Comparison of ENCODE assay signal across 11 cellular contexts in the genomic region with DNA sequence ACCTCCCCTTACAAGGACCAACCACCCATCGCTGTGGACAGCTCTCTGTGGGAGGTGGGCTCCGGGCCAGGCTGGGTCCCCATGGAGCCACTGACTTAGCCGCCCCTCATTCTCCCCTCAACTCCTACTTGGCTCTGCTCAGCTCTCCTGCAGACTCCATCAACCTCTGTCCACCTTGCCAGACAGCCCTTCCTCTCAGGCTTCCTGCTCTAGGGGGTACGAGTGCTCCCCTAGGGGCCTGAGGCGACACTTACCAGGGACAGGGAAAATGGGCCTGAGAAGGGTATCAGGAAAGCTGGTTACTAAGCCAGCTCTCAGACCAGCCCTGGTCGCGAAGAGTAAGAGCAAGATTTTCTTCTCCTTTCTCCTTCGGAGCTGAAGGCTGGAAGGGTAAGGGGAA. TPM values are rescaled to one million over a fixed set of nuclear protein-coding genes. Genes with fewer than 3 reads are reported as not detected.
DNase-seq lines count a peak whose midpoint lies in the region; ATAC-seq and TF ChIP-seq lines count a peak whose summit lies in the region.
"Had no signal": no experiment of that assay in that cellular context is flagged by ENCODE, and none has a peak within 500 bp of the region (broad histone marks: within the 10 kb centered on the region; RNA-seq: fewer than 3 reads in every experiment).

No MANE protein-coding gene starts in this region.

- no peak overlapping the region for H3K4me3 Mint-ChIP-seq in activated CD4-positive, alpha-beta T cell treated with anti-CD3 and anti-CD28 coated beads, Interleukin-2, amount 10 ng/mL, durations not matched to agents 24 days and 14 days
- H3K4me3 Mint-ChIP-seq in activated T-cell treated with anti-CD3 and anti-CD28 coated beads, Interleukin-2, amount 50 U/mL, for 72 hours, result no peak overlapping the region

- H3K9me3 ChIP-seq in HCT116 (ENCODE audit: control insufficient read depth in 1 of 2, insufficient read depth in 1 of 2, low read depth in 1 of 2, low read length in 2 of 2) (no peaks in the 10 kb centered on the region), hepatocyte (ENCODE audit: low read depth) (no peaks in the 10 kb centered on the region), smooth muscle cell (replicated peaks; ENCODE audit: low read depth) (no peaks in the 10 kb centered on the region)

- H3K9ac ChIP-seq in HCT116 (ENCODE audit: low read length), result peak overlapping the region; percentile 51
- H3K9ac ChIP-seq in smooth muscle cell (ENCODE audit: low read depth), result peak overlapping the region; percentile 80

- H3K4me2 ChIP-seq in HCT116 (ENCODE audit: low read length) (peak overlapping the region; percentile 71), hepatocyte (no peak overlapping the region), smooth muscle cell (peak overlapping the region; percentile 73)

- H3K27ac Mint-ChIP-seq in activated CD4-positive, alpha-beta T cell treated with anti-CD3 and anti-CD28 coated beads, Interleukin-2, amount 10 ng/mL, durations not matched to agents 24 days and 14 days, result no peak overlapping the region
- no peak overlapping the region for H3K27ac Mint-ChIP-seq in activated T-cell treated with anti-CD3 and anti-CD28 coated beads, Interleukin-2, amount 50 U/mL, for 72 hours

- no peak for TF ChIP-seq RAD21 in HCT116 (IDR thresholded peaks at IDR 0.05; ENCODE audit: low read depth)

- H3K27me3 Mint-ChIP-seq in activated CD4-positive, alpha-beta T cell treated with anti-CD3 and anti-CD28 coated beads, Interleukin-2, amount 10 ng/mL, durations not matched to agents 24 days and 14 days, result no peaks in the 10 kb centered on the region
- no peaks in the 10 kb centered on the region for H3K27me3 Mint-ChIP-seq in activated T-cell treated with anti-CD3 and anti-CD28 coated beads, Interleukin-2, amount 50 U/mL, for 72 hours (ENCODE audit: low read depth)

- no peaks in the 10 kb centered on the region for H3K9me2 ChIP-seq in HCT116 (ENCODE audit: insufficient read depth)
- H3K9me2 ChIP-seq in hepatocyte (replicated peaks; ENCODE audit: insufficient read depth), result no peaks in the 10 kb centered on the region

- no peaks in the 10 kb centered on the region for H3K27me3 ChIP-seq in HCT116 (ENCODE audit: insufficient read depth, low read length)
- H3K27me3 ChIP-seq in hepatocyte, result no peaks in the 10 kb centered on the region
- no peaks in the 10 kb centered on the region for H3K27me3 ChIP-seq in smooth muscle cell (ENCODE audit: low read depth)

- peak overlapping the region; percentile 67 for H3K27ac ChIP-seq in HCT116 (ENCODE audit: low read depth, low read length)
- H3K27ac ChIP-seq in hepatocyte, result peak overlapping the region; percentile 78
- peak overlapping the region; percentile 93 for H3K27ac ChIP-seq in smooth muscle cell (ENCODE audit: low read depth)

- H3K4me3 ChIP-seq in HCT116 (replicated peaks in 1 of 2; ENCODE audit: low read depth in 1 of 2, low read length in 2 of 2) (no peak overlapping the region), astrocyte of the cerebellum (ENCODE audit: low read depth, low read length) (no peak overlapping the region), hepatocyte (no peak overlapping the region), smooth muscle cell (no peak overlapping the region)

- intact Hi-C loops in HCT116 (cut with micrococcal nuclease), result no loop called here
- intact Hi-C loops in activated CD4-positive, alpha-beta T cell treated with anti-CD3 and anti-CD28 coated beads, Interleukin-2, amount 10 ng/mL, durations not matched to agents 24 days and 14 days (cut with micrococcal nuclease), result no loop called here

- H4K20me1 ChIP-seq in HCT116 (ENCODE audit: insufficient read depth), result no peaks in the 10 kb centered on the region
- peaks cover 3% of the 10 kb centered on the region for H4K20me1 ChIP-seq in hepatocyte (ENCODE audit: insufficient read depth, poor library complexity, severe bottlenecking)
- peaks cover 69% of the 10 kb centered on the region for H4K20me1 ChIP-seq in smooth muscle cell (ENCODE audit: low read depth)

- in situ Hi-C loops in astrocyte of the cerebellum (cut with HindIII; ENCODE audit: low sequenced_read_pairs), result no loop called here

- H2AFZ ChIP-seq in HCT116 (ENCODE audit: low read depth, low read length, poor library complexity, severe bottlenecking) (no peak overlapping the region), hepatocyte (no peak overlapping the region), smooth muscle cell (ENCODE audit: low read depth) (no peak overlapping the region)

- no TSS peak for BruUV-seq in HCT116 (replicated peaks; lab: Mats Ljungman, UMichigan)

- CTCF ChIA-PET in HCT116 (lab: Charles Lee), result interaction anchor here (1.7 kb wide), 1 partner anchor 104 kb away, joined by 3 read pairs; no protein-coding TSS in a partner anchor

- POLR2A ChIA-PET in HCT116 (lab: Charles Lee), result interaction anchor here (2.1 kb wide), 1 partner anchor 7 kb away, joined by 4 read pairs; no protein-coding TSS in a partner anchor

- H3K9me3 Mint-ChIP-seq in activated CD4-positive, alpha-beta T cell treated with anti-CD3 and anti-CD28 coated beads, Interleukin-2, amount 10 ng/mL, durations not matched to agents 24 days and 14 days, result no peaks in the 10 kb centered on the region
- H3K9me3 Mint-ChIP-seq in activated T-cell treated with anti-CD3 and anti-CD28 coated beads, Interleukin-2, amount 50 U/mL, for 72 hours, result no peaks in the 10 kb centered on the region

- 0 out of 6 replicates have a peak, but pooled peaks of 2 of the 3 experiments have one; percentile 15 to 16 for TF ChIP-seq CTCF in HCT116 (IDR thresholded peaks at IDR 0.05 in 2 of 3, conservative IDR thresholded peaks at IDR 0.05 in 1 of 3; ENCODE audit: borderline replicate concordance in 1 of 3, insufficient read depth in 1 of 3, low read depth in 2 of 3, low read length in 2 of 3)
- TF ChIP-seq CTCF in astrocyte of the cerebellum (IDR thresholded peaks at IDR 0.05; ENCODE audit: low read depth, low read length, missing control alignments), result peak; percentile 34
- TF ChIP-seq CTCF in hepatocyte (IDR thresholded peaks at IDR 0.05; ENCODE audit: poor library complexity), result no peak
- no peak for TF ChIP-seq CTCF in smooth muscle cell (IDR thresholded peaks at IDR 0.05; ENCODE audit: borderline replicate concordance, insufficient read depth, poor library complexity, severe bottlenecking)

- H3K79me2 ChIP-seq in HCT116 (ENCODE audit: insufficient read depth, low read length) (peaks cover 89% of the 10 kb centered on the region), hepatocyte (peaks cover 93% of the 10 kb centered on the region), smooth muscle cell (ENCODE audit: low read depth) (peaks cover 67% of the 10 kb centered on the region)

- no peak for ATAC-seq in HCT116
- ATAC-seq in activated T-cell treated with anti-CD3 and anti-CD28 coated beads, Interleukin-2, amount 50 U/mL, for 72 hours (replicated peaks in 1 of 2), result no peak

- H3K36me3 Mint-ChIP-seq in activated CD4-positive, alpha-beta T cell treated with anti-CD3 and anti-CD28 coated beads, Interleukin-2, amount 10 ng/mL, durations not matched to agents 24 days and 14 days (ENCODE audit: low read depth), result no peaks in the 10 kb centered on the region
- no peaks in the 10 kb centered on the region for H3K36me3 Mint-ChIP-seq in activated T-cell treated with anti-CD3 and anti-CD28 coated beads, Interleukin-2, amount 50 U/mL, for 72 hours (ENCODE audit: insufficient read depth in 2 of 2)

- 93% methylated on average over 8 of the region's 8 CpGs for WGBS in hepatocyte (ENCODE audit: low lambda C conversion rate, missing lambda C conversion rate)
- WGBS in smooth muscle cell (ENCODE audit: low lambda C conversion rate), result 85% methylated on average over 8 of the region's 8 CpGs

- H3K4me1 ChIP-seq in HCT116 (ENCODE audit: control insufficient read depth in 1 of 2, insufficient read depth in 2 of 2, low read length in 2 of 2), result peaks cover 57 to 64% of the 10 kb centered on the region in 2 experiments
- peaks cover 56% of the 10 kb centered on the region for H3K4me1 ChIP-seq in hepatocyte (ENCODE audit: insufficient read depth)
- peaks cover 49% of the 10 kb centered on the region for H3K4me1 ChIP-seq in smooth muscle cell (ENCODE audit: low read depth)

- DNase-seq in HCT116 (ENCODE audit: low read depth, low spot score) (no peak), astrocyte of the cerebellum (ENCODE audit: low read depth) (no peak), hepatocyte (ENCODE audit: low spot score) (no peak), smooth muscle cell (lab: John Stamatoyannopoulos, UW; ENCODE audit: unreplicated experiment) (no peak), retina (no peak), NCI-H1417 treated with DMSO at 0.1 percent for 48 hours (lab: John Stamatoyannopoulos, UW) (no peak)
- DNase-seq in activated CD4-positive, alpha-beta T cell treated with anti-CD3 and anti-CD28 coated beads, Interleukin-2, amount 10 ng/mL, durations not matched to agents 24 days and 14 days, result no peak
- DNase-seq in activated T-cell treated with anti-CD3 and anti-CD28 coated beads, Interleukin-2, amount 50 U/mL, for 72 hours, result no peak
- DNase-seq: activated CD4-positive, alpha-beta T cell treated with anti-CD3 and anti-CD28 coated beads for 48 hours; activated naive CD4-positive, alpha-beta T cell treated with Interleukin-2 at 50 U/mL for 16 hours; NCI-H1930 had no signal

- RAD21 ChIA-PET in HCT116 (lab: Charles Lee; ENCODE audit: low non-redundant PET in 1 of 2, low total read pairs in 2 of 2, uncharacterized antibody in 2 of 2, unreplicated experiment in 2 of 2), result no interaction called here

- H3K36me3 ChIP-seq in HCT116 (ENCODE audit: control insufficient read depth in 1 of 2, insufficient read depth in 2 of 2, low read length in 2 of 2), result no peaks in the 10 kb centered on the region
- H3K36me3 ChIP-seq in hepatocyte (replicated peaks; ENCODE audit: insufficient read depth, low read depth), result no peaks in the 10 kb centered on the region
- H3K36me3 ChIP-seq in smooth muscle cell (ENCODE audit: low read depth), result no peaks in the 10 kb centered on the region

- peaks cover 5% of the 10 kb centered on the region for H3K4me1 Mint-ChIP-seq in activated CD4-positive, alpha-beta T cell treated with anti-CD3 and anti-CD28 coated beads, Interleukin-2, amount 10 ng/mL, durations not matched to agents 24 days and 14 days
- H3K4me1 Mint-ChIP-seq in activated T-cell treated with anti-CD3 and anti-CD28 coated beads, Interleukin-2, amount 50 U/mL, for 72 hours (ENCODE audit: low read depth), result peaks cover 4% of the 10 kb centered on the region

- TF ChIP-seq POLR2A in HCT116 (IDR thresholded peaks at IDR 0.05; ENCODE audit: borderline replicate concordance, extremely low read depth, insufficient read depth, insufficient read length), result no peak

- peaks cover 31% of the 10 kb centered on the region for H3F3A ChIP-seq in smooth muscle cell (ENCODE audit: low read depth)

TF ChIP-seq in HCT116, 20 proteins besides CTCF, POLR2A, EP300 and RAD21:
- no peak for TF ChIP-seq ZFX (IDR thresholded peaks at IDR 0.05)

RNA-seq across cellular contexts. Expression of a gene that starts 43.9 kb away (rescaled TPM):
- 28.7 TPM for total RNA-seq in HCT116 (2021; ENCODE audit: unreplicated experiment)
- 27.3 and 30.7 TPM in 2 replicates for polyA plus RNA-seq in HCT116 (2012)
- total RNA-seq in hepatocyte, result 15.5 and 20.8 TPM in 2 replicates
- polyA plus RNA-seq in hepatocyte, result 36.1 and 48.3 TPM in 2 replicates
- 14.3 and 16.4 TPM in 2 replicates for total RNA-seq in smooth muscle cell
- polyA plus RNA-seq in smooth muscle cell, result 32.4 and 35.0 TPM in 2 replicates
- total RNA-seq in activated CD4-positive, alpha-beta T cell treated with anti-CD3 and anti-CD28 coated beads, Interleukin-2, amount 10 ng/mL, durations not matched to agents 24 days and 14 days, result 1.6 and 2.1 TPM in 2 replicates
- 1 to 10 TPM; 1.0 to 1.6 TPM for total RNA-seq in activated T-cell treated with anti-CD3 and anti-CD28 coated beads, Interleukin-2, amount 50 U/mL, for 72 hours

Comparison
In these comparisons a context has a peak if more than half of its experiments do, and no peak if none do; other contexts are left out.
1. CTCF ChIP-seq: peak in HCT116 (2 of 3) and astrocyte of the cerebellum (single experiment); none in hepatocyte (single experiment) and smooth muscle cell (single experiment).
2. Peak in every context shown above with its lines, with median percentiles within 50 percentile points of each other: H3K27ac ChIP-seq.